In the genomic region with DNA sequence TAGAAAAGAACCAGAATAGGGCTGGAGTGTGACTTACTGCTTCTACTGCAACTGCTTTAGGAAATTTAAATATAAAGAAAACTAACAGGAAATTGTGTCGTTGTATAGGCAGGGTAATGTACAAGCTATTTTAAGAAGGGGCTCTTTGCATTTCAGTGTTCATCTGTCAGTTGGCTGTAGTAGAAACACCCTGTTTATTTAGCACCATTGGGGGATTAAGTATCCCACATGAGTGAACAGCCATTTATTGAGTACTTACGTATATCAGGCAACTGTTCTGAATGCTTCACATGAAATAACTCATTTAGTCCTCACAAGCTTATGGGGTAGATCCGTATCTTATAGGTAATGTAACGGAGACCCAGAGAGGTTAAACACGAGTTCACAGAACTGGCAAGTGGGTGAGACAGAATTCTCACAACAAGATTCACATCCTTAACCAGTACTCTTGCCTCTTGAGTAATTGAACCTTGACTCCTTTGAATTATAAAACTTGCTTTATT, we compare ENCODE assay signal across 11 cellular contexts.
A peak's percentile ranks its signal among the peaks of the same experiment; 100 is the strongest.
DNase-seq lines count a peak whose midpoint lies in the region; ATAC-seq and TF ChIP-seq lines count a peak whose summit lies in the region.
"Had no signal": no experiment of that assay in that cellular context is flagged by ENCODE, and none has a peak within 500 bp of the region (broad histone marks: within the 10 kb centered on the region; RNA-seq: fewer than 3 reads in every experiment).

No MANE protein-coding gene starts in this region.

- peak; percentile 75 to 86 for ATAC-seq in activated CD4-positive, CD25-positive, alpha-beta regulatory T cell treated with anti-CD3 and anti-CD28 coated beads, Interleukin-2, amount 50 U/mL, for 24 hours
- ATAC-seq in HG02678 (IDR thresholded peaks at IDR 0.05; ENCODE audit: unreplicated experiment) = peak; percentile 70
- ATAC-seq in stimulated activated effector memory CD8-positive, alpha-beta T cell treated with anti-CD3 and anti-CD28 coated beads, Interleukin-12 subunit alpha, Interleukin-12 subunit beta, amount 100 ng/mL, for 72 hours = peak; percentile 93

- H3K4me3 ChIP-seq in OCI-LY3 (ENCODE audit: low read length) = peak overlapping the region; percentile 37

- no peaks in the 10 kb centered on the region for H3K9me3 Mint-ChIP-seq in stimulated activated effector memory CD8-positive, alpha-beta T cell treated with anti-CD3 and anti-CD28 coated beads, Interleukin-12 subunit alpha, Interleukin-12 subunit beta, amount 100 ng/mL, for 72 hours

- peaks cover 66% of the 10 kb centered on the region for H3K4me1 Mint-ChIP-seq in stimulated activated effector memory CD8-positive, alpha-beta T cell treated with anti-CD3 and anti-CD28 coated beads, Interleukin-12 subunit alpha, Interleukin-12 subunit beta, amount 100 ng/mL, for 72 hours

- no peak for DNase-seq in activated CD4-positive, CD25-positive, alpha-beta regulatory T cell treated with anti-CD3 and anti-CD28 coated beads, Interleukin-2, amount 50 U/mL, for 72 hours
- no peak for DNase-seq in stimulated activated effector memory CD8-positive, alpha-beta T cell treated with anti-CD3 and anti-CD28 coated beads, Interleukin-12 subunit alpha, Interleukin-12 subunit beta, amount 100 ng/mL, for 72 hours (ENCODE audit: low spot score in 2 of 2)
- DNase-seq in DMS114 treated with DMSO at 0.1 percent for 48 hours (lab: John Stamatoyannopoulos, UW; ENCODE audit: unreplicated experiment) = no peak
- DNase-seq in NCI-H226 = no peak
- no peak for DNase-seq in erythroblast (lab: John Stamatoyannopoulos, UW)
- DNase-seq: dermis blood vessel endothelial cell, midbrain, T1000 had no signal

- H3K4me3 Mint-ChIP-seq in stimulated activated effector memory CD8-positive, alpha-beta T cell treated with anti-CD3 and anti-CD28 coated beads, Interleukin-12 subunit alpha, Interleukin-12 subunit beta, amount 100 ng/mL, for 72 hours = peak overlapping the region; percentile 62

- no peaks in the 10 kb centered on the region for H3K36me3 ChIP-seq in OCI-LY3 (replicated peaks; ENCODE audit: low read depth, low read length)

- peak overlapping the region; percentile 85 for H3K27ac Mint-ChIP-seq in stimulated activated effector memory CD8-positive, alpha-beta T cell treated with anti-CD3 and anti-CD28 coated beads, Interleukin-12 subunit alpha, Interleukin-12 subunit beta, amount 100 ng/mL, for 72 hours

- no peaks in the 10 kb centered on the region for H3K36me3 Mint-ChIP-seq in stimulated activated effector memory CD8-positive, alpha-beta T cell treated with anti-CD3 and anti-CD28 coated beads, Interleukin-12 subunit alpha, Interleukin-12 subunit beta, amount 100 ng/mL, for 72 hours

- peaks cover 15% of the 10 kb centered on the region; the same call in 1 of the 2 replicates for H4K20me1 ChIP-seq in OCI-LY3 (ENCODE audit: insufficient read depth, low read length)

- H2AFZ ChIP-seq in OCI-LY3 (ENCODE audit: low read depth, low read length) = no peak overlapping the region

- peaks cover 35% of the 10 kb centered on the region for H3K4me1 ChIP-seq in OCI-LY3 (ENCODE audit: low read length)

- peak overlapping the region; percentile 61 for H3K4me2 ChIP-seq in OCI-LY3 (ENCODE audit: low read length)

- no peaks in the 10 kb centered on the region for H3K9me3 ChIP-seq in OCI-LY3 (ENCODE audit: insufficient read depth, low read length)

- no peak for TF ChIP-seq POLR2A in erythroblast (IDR thresholded peaks at IDR 0.05; ENCODE audit: low read length)

- TF ChIP-seq CTCF in OCI-LY3 (IDR thresholded peaks at IDR 0.05; ENCODE audit: low read depth, low read length) = no peak

- H3K27ac ChIP-seq in OCI-LY3 (ENCODE audit: low read length) = peak overlapping the region; percentile 7; the same call in 1 of the 2 replicates

- H3K79me2 ChIP-seq in OCI-LY3 (ENCODE audit: low read length) = peaks cover 17% of the 10 kb centered on the region

- no peak overlapping the region for H3K9ac ChIP-seq in OCI-LY3 (ENCODE audit: low read length)

- H3K27me3 ChIP-seq in OCI-LY3 (ENCODE audit: low read depth, low read length) = no peaks in the 10 kb centered on the region
